In genomic region chr9:16611001-16611400, GRCh38 we compare ENCODE assay signal across 26 cellular contexts.
A peak's percentile ranks its signal among the peaks of the same experiment; 100 is the strongest.
DNase-seq lines count a peak whose midpoint lies in the region; ATAC-seq and TF ChIP-seq lines count a peak whose summit lies in the region.
"Had no signal": no experiment of that assay in that cellular context is flagged by ENCODE, and none has a peak within 500 bp of the region (broad histone marks: within the 10 kb centered on the region; RNA-seq: fewer than 3 reads in every experiment).

No MANE protein-coding gene starts in this region.

- H2BK15ac ChIP-seq in mesenchymal stem cell (ENCODE audit: low read depth, poor library complexity, severe bottlenecking): no peak overlapping the region

- peaks cover 23% of the 10 kb centered on the region for H3K79me1 ChIP-seq in mesenchymal stem cell (replicated peaks; ENCODE audit: low read length, poor library complexity, severe bottlenecking)

- no peak overlapping the region for H3K9ac ChIP-seq in GM23248
- H3K9ac ChIP-seq in adipocyte (ENCODE audit: low read length): no peak overlapping the region
- H3K9ac ChIP-seq in fibroblast of lung (ENCODE audit: insufficient read depth, low read length): no peak overlapping the region
- peak overlapping the region; percentile 36 for H3K9ac ChIP-seq in mesenchymal stem cell (ENCODE audit: low read length)
- H3K9ac ChIP-seq in neural progenitor cell: no peak overlapping the region

- no peak overlapping the region for H2BK5ac ChIP-seq in mesenchymal stem cell (ENCODE audit: low read depth, low read length, poor library complexity, severe bottlenecking)

- no peaks in the 10 kb centered on the region; the same call in 1 of the 2 replicates for H3K9me2 ChIP-seq in GM23248 (ENCODE audit: insufficient read depth)

- ATAC-seq in stimulated activated memory B cell treated with anti-CD40 and anti-IgM and Interleukin-4, amounts not matched to agents 10 μg/mL and 1 μg/mL and 100 μg/mL, for 72 hours: no peak
- ATAC-seq: A549 had no signal

- DNase-seq in GM23248 (peak; percentile 55), adipocyte (ENCODE audit: low read depth) (peak; percentile 53), fibroblast of lung (ENCODE audit: low read depth in 2 of 2) (peak; percentile 37 to 65), mesenchymal stem cell (no peak), mucosa of gallbladder (ENCODE audit: low spot score) (no peak), neural progenitor cell (ENCODE audit: low spot score) (no peak), NCI-H2029 treated with DMSO at 0.1 percent for 48 hours (lab: John Stamatoyannopoulos, UW) (no peak)
- DNase-seq: BE2C; CD8-positive, alpha-beta memory T cell; DMS 273 treated with DMSO at 0.1 percent for 48 hours; DMS79; EL; GDM1; NCI-H1048; NCI-H1417; NCI-H1694; NCI-H2081; NCI-H2227 treated with DMSO at 0.1 percent for 48 hours; NCI-H526 treated with DMSO at 0.1 percent for 48 hours; PC-9; Right ventricle myocardium superior; RPMI8226 had no signal

- TF ChIP-seq CTCF in fibroblast of lung (conservative IDR thresholded peaks at IDR 0.05 in 1 of 2, IDR thresholded peaks at IDR 0.05 in 1 of 2; ENCODE audit: low read depth in 1 of 2, low read length in 2 of 2): no peak
- no peak for TF ChIP-seq CTCF in neural progenitor cell (IDR thresholded peaks at IDR 0.05)

- H3K36me3 Mint-ChIP-seq in stimulated activated memory B cell treated with anti-CD40 and anti-IgM and Interleukin-4, amounts not matched to agents 10 μg/mL and 1 μg/mL and 100 μg/mL, for 72 hours: no peaks in the 10 kb centered on the region
- no peaks in the 10 kb centered on the region for H3K36me3 Mint-ChIP-seq in neural progenitor cell
- H3K36me3 Mint-ChIP-seq: CD14-positive monocyte; CD8-positive, alpha-beta memory T cell had no signal

- no peaks in the 10 kb centered on the region for H3K4me1 Mint-ChIP-seq in stimulated activated memory B cell treated with anti-CD40 and anti-IgM and Interleukin-4, amounts not matched to agents 10 μg/mL and 1 μg/mL and 100 μg/mL, for 72 hours
- peaks cover 16% of the 10 kb centered on the region for H3K4me1 Mint-ChIP-seq in neural progenitor cell
- H3K4me1 Mint-ChIP-seq: CD14-positive monocyte; CD8-positive, alpha-beta memory T cell had no signal

- H3K9me3 Mint-ChIP-seq in stimulated activated memory B cell treated with anti-CD40 and anti-IgM and Interleukin-4, amounts not matched to agents 10 μg/mL and 1 μg/mL and 100 μg/mL, for 72 hours: no peaks in the 10 kb centered on the region
- H3K9me3 Mint-ChIP-seq in neural progenitor cell: no peaks in the 10 kb centered on the region

- H3K79me2 ChIP-seq in GM23248 (ENCODE audit: insufficient read depth): peaks cover 57% of the 10 kb centered on the region
- peaks cover 4% of the 10 kb centered on the region for H3K79me2 ChIP-seq in fibroblast of lung (ENCODE audit: control insufficient read depth, insufficient read depth, low read length)
- H3K79me2 ChIP-seq in neural progenitor cell (ENCODE audit: low read depth): no peaks in the 10 kb centered on the region

- H3K23ac ChIP-seq in mesenchymal stem cell (ENCODE audit: low read length in 2 of 2): no peak overlapping the region

- H3K4me1 ChIP-seq in GM23248 (ENCODE audit: insufficient read depth) (peaks cover 31% of the 10 kb centered on the region), adipocyte (ENCODE audit: control insufficient read depth, insufficient read depth, low read length) (peaks cover 27% of the 10 kb centered on the region), fibroblast of lung (ENCODE audit: control insufficient read depth, extremely low read depth, insufficient read depth, low read length) (peaks cover 14% of the 10 kb centered on the region), mesenchymal stem cell (ENCODE audit: control insufficient read depth, insufficient read depth, low read depth, low read length) (no peaks in the 10 kb centered on the region), neural progenitor cell (peaks cover 23% of the 10 kb centered on the region)
- H3K4me1 ChIP-seq: BE2C, SJSA1 had no signal

- H4K20me1 ChIP-seq in GM23248 (ENCODE audit: insufficient read depth) (no peaks in the 10 kb centered on the region), fibroblast of lung (ENCODE audit: control insufficient read depth, extremely low read depth, insufficient read depth, low read length) (no peaks in the 10 kb centered on the region), neural progenitor cell (ENCODE audit: low read depth) (no peaks in the 10 kb centered on the region)

- H3K27me3 Mint-ChIP-seq in stimulated activated memory B cell treated with anti-CD40 and anti-IgM and Interleukin-4, amounts not matched to agents 10 μg/mL and 1 μg/mL and 100 μg/mL, for 72 hours: no peaks in the 10 kb centered on the region
- no peaks in the 10 kb centered on the region for H3K27me3 Mint-ChIP-seq in neural progenitor cell (ENCODE audit: insufficient read depth, low read depth)
- H3K27me3 Mint-ChIP-seq: CD8-positive, alpha-beta memory T cell had no signal

- in situ Hi-C loops in GM23248 (cut with MboI): no loop called here

- H2AFZ ChIP-seq in GM23248: no peak overlapping the region
- H2AFZ ChIP-seq in fibroblast of lung (ENCODE audit: low read length): no peak overlapping the region
- H2AFZ ChIP-seq in mesenchymal stem cell (ENCODE audit: low read depth, low read length): no peak overlapping the region
- H2AFZ ChIP-seq in neural progenitor cell (replicated peaks): no peak overlapping the region
- H2AFZ ChIP-seq: PC-9 had no signal

- no peak overlapping the region for H3K14ac ChIP-seq in mesenchymal stem cell (ENCODE audit: low read length in 2 of 2)

- no peak overlapping the region for H4K91ac ChIP-seq in mesenchymal stem cell (ENCODE audit: low read length)

- no peak overlapping the region for H2AK5ac ChIP-seq in mesenchymal stem cell (ENCODE audit: low read length, severe bottlenecking)

- no peak overlapping the region for H4K8ac ChIP-seq in mesenchymal stem cell (ENCODE audit: low read length)

- peak overlapping the region; percentile 52 for H3K4me2 ChIP-seq in GM23248 (ENCODE audit: unreplicated experiment)
- H3K4me2 ChIP-seq in fibroblast of lung (ENCODE audit: extremely low read depth, insufficient read depth, low read length): no peak overlapping the region
- H3K4me2 ChIP-seq in mesenchymal stem cell (ENCODE audit: low read length, poor library complexity, severe bottlenecking): no peak overlapping the region
- no peak overlapping the region for H3K4me2 ChIP-seq in neural progenitor cell
- H3K4me2 ChIP-seq: A549, PC-9 had no signal

- H3K36me3 ChIP-seq in GM23248 (ENCODE audit: low read depth) (no peaks in the 10 kb centered on the region), adipocyte (ENCODE audit: control insufficient read depth, insufficient read depth, low read length, severe bottlenecking) (no peaks in the 10 kb centered on the region), fibroblast of lung (ENCODE audit: control insufficient read depth, insufficient read depth, low read length) (no peaks in the 10 kb centered on the region), mesenchymal stem cell (ENCODE audit: control insufficient read depth in 1 of 2, insufficient read depth in 2 of 2, low read depth in 1 of 2, low read length in 2 of 2) (peaks cover 6 to 10% of the 10 kb centered on the region in 2 experiments), neural progenitor cell (no peaks in the 10 kb centered on the region)
- H3K36me3 ChIP-seq: BE2C, SJSA1 had no signal

- H3K9me3 ChIP-seq in GM23248 (ENCODE audit: low read depth) (no peaks in the 10 kb centered on the region), adipocyte (ENCODE audit: control insufficient read depth, low read length) (no peaks in the 10 kb centered on the region), fibroblast of lung (ENCODE audit: control insufficient read depth, insufficient read depth, low read depth, low read length) (no peaks in the 10 kb centered on the region), mesenchymal stem cell (ENCODE audit: control insufficient read depth, low read length) (no peaks in the 10 kb centered on the region), neural progenitor cell (ENCODE audit: low read depth) (no peaks in the 10 kb centered on the region)
- H3K9me3 ChIP-seq: A549, BE2C, SJSA1 had no signal

- no peak overlapping the region for H2BK120ac ChIP-seq in mesenchymal stem cell (ENCODE audit: low read depth, low read length)

- H3K27ac Mint-ChIP-seq in stimulated activated memory B cell treated with anti-CD40 and anti-IgM and Interleukin-4, amounts not matched to agents 10 μg/mL and 1 μg/mL and 100 μg/mL, for 72 hours: no peak overlapping the region
- no peak overlapping the region for H3K27ac Mint-ChIP-seq in neural progenitor cell
- H3K27ac Mint-ChIP-seq: CD14-positive monocyte; CD8-positive, alpha-beta memory T cell had no signal

- H3F3A ChIP-seq in GM23248 (ENCODE audit: insufficient read depth) (peaks cover 26% of the 10 kb centered on the region), neural progenitor cell (ENCODE audit: low read depth) (peaks cover 9% of the 10 kb centered on the region)

- no peak overlapping the region for H3K27ac ChIP-seq in GM23248
- no peak overlapping the region for H3K27ac ChIP-seq in fibroblast of lung (ENCODE audit: insufficient read depth, low read length)
- H3K27ac ChIP-seq in mesenchymal stem cell (ENCODE audit: low read length, poor library complexity, severe bottlenecking): no peak overlapping the region
- no peak overlapping the region for H3K27ac ChIP-seq in neural progenitor cell
- H3K27ac ChIP-seq: A549, PC-9, SJSA1 had no signal

- H3K4me3 ChIP-seq in GM23248 (no peak overlapping the region), adipocyte (ENCODE audit: low read length) (no peak overlapping the region), fibroblast of lung (replicated peaks in 1 of 4; ENCODE audit: control extremely low read depth in 1 of 4, insufficient read depth in 1 of 4, low read depth in 3 of 4, low read length in 4 of 4) (no peak overlapping the region), mesenchymal stem cell (ENCODE audit: insufficient read depth in 1 of 2, low read depth in 1 of 2, low read length in 2 of 2) (no peak overlapping the region), neural progenitor cell (no peak overlapping the region)
- H3K4me3 ChIP-seq: A549, PC-9, SJSA1 had no signal

- no peak overlapping the region for H3K4ac ChIP-seq in mesenchymal stem cell (ENCODE audit: low read depth in 1 of 2, low read length in 2 of 2)

- no peak overlapping the region for H2BK12ac ChIP-seq in mesenchymal stem cell (ENCODE audit: low read length in 2 of 2)

- H3K27me3 ChIP-seq in GM23248 (replicated peaks; ENCODE audit: insufficient read depth) (no peaks in the 10 kb centered on the region), adipocyte (replicated peaks; ENCODE audit: control insufficient read depth, insufficient read depth, low read length) (no peaks in the 10 kb centered on the region), fibroblast of lung (ENCODE audit: control insufficient read depth, insufficient read depth, low read length) (no peaks in the 10 kb centered on the region), mesenchymal stem cell (ENCODE audit: control insufficient read depth in 1 of 2, insufficient read depth in 1 of 2, low read length in 2 of 2) (no peaks in the 10 kb centered on the region), neural progenitor cell (no peaks in the 10 kb centered on the region)
- H3K27me3 ChIP-seq: BE2C, SJSA1 had no signal

- 30 to 35% methylated on average over 4 of the region's 4 CpGs for WGBS in GM23248 (ENCODE audit: low coverage in 1 of 2, low lambda C conversion rate in 2 of 2, missing lambda C conversion rate in 2 of 2), 2 experiments
- WGBS in mesenchymal stem cell: 92% methylated on average over 2 of the region's 4 CpGs

- H3K18ac ChIP-seq in mesenchymal stem cell (ENCODE audit: low read depth in 1 of 2, low read length in 2 of 2): no peak overlapping the region

- H3K4me3 Mint-ChIP-seq in stimulated activated memory B cell treated with anti-CD40 and anti-IgM and Interleukin-4, amounts not matched to agents 10 μg/mL and 1 μg/mL and 100 μg/mL, for 72 hours: no peak overlapping the region
- no peak overlapping the region for H3K4me3 Mint-ChIP-seq in neural progenitor cell
- H3K4me3 Mint-ChIP-seq: CD14-positive monocyte; CD8-positive, alpha-beta memory T cell had no signal

Comparison
In these comparisons a context has a peak if more than half of its experiments do, and no peak if none do; other contexts are left out.
1. DNase-seq: peak in GM23248 (single experiment), adipocyte (single experiment) and fibroblast of lung (2 of 2); none in mesenchymal stem cell (single experiment), mucosa of gallbladder (single experiment), neural progenitor cell (single experiment) and NCI-H2029 treated with DMSO at 0.1 percent for 48 hours (single experiment).